Comparison of ENCODE assay signal across 25 cellular contexts in the genomic region with DNA sequence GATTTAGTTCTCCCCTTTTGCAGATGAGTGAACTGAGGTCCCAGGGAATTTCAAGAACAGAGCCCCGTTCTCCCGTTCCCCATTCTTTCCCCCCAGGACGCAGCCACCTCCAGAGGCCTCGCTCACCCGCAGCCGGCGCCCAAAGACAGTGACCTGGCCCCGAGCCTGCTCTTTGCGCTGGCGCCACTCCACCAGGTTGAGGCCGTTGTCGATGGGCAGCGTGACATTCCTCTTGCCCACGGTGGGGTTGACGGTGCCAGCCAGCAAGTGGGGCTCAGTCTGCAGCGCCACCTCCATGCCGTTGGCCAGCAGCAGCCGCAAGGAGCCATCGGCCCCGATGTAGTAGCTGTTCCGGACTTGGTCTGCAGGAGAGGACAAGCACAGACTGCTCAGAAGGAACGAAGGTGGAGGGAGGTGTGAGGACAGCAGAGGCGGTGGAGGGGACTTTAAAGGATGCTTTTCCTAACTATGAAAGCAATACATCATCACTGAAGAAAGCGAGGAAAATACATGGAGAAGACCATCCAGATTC.
"Had no signal": no experiment of that assay in that cellular context is flagged by ENCODE, and none has a peak within 500 bp of the region (broad histone marks: within the 10 kb centered on the region; RNA-seq: fewer than 3 reads in every experiment).

No MANE protein-coding gene starts in this region.

- H2AFZ ChIP-seq: parathyroid adenoma had no signal

- H3K9me3 Mint-ChIP-seq: naive B cell; natural killer cell treated with Interleukin-12 subunit alpha and Interleukin-12 subunit beta and Interleukin-15 and Interleukin-18, amount 100 ng/mL, for 72 hours; stimulated activated effector memory CD8-positive, alpha-beta T cell treated with anti-CD3 and anti-CD28 coated beads, Interleukin-12 subunit alpha, Interleukin-12 subunit beta, amount 100 ng/mL, for 72 hours; stimulated activated naive B cell treated with anti-CD40 and anti-IgM and Interleukin-4, amounts not matched to agents 10 μg/mL and 1 μg/mL and 100 μg/mL, for 72 hours; stimulated activated naive CD8-positive, alpha-beta T cell treated with anti-CD3 and anti-CD28 coated beads, Interleukin-15, Interleukin-2, amounts not matched to agents 100 ng/mL and 50 ng/mL, for 24 hours had no signal

- H3K36me3 Mint-ChIP-seq: naive B cell; naive thymus-derived CD8-positive, alpha-beta T cell; natural killer cell treated with Interleukin-12 subunit alpha and Interleukin-12 subunit beta and Interleukin-15 and Interleukin-18, amount 100 ng/mL, for 72 hours; stimulated activated effector memory CD8-positive, alpha-beta T cell treated with anti-CD3 and anti-CD28 coated beads, Interleukin-12 subunit alpha, Interleukin-12 subunit beta, amount 100 ng/mL, for 72 hours; stimulated activated naive B cell treated with anti-CD40 and anti-IgM and Interleukin-4, amounts not matched to agents 10 μg/mL and 1 μg/mL and 100 μg/mL, for 72 hours had no signal

- H3K4me3 Mint-ChIP-seq: naive B cell; naive thymus-derived CD8-positive, alpha-beta T cell; natural killer cell treated with Interleukin-12 subunit alpha and Interleukin-12 subunit beta and Interleukin-15 and Interleukin-18, amount 100 ng/mL, for 72 hours; stimulated activated effector memory CD8-positive, alpha-beta T cell treated with anti-CD3 and anti-CD28 coated beads, Interleukin-12 subunit alpha, Interleukin-12 subunit beta, amount 100 ng/mL, for 72 hours; stimulated activated naive B cell treated with anti-CD40 and anti-IgM and Interleukin-4, amounts not matched to agents 10 μg/mL and 1 μg/mL and 100 μg/mL, for 72 hours; stimulated activated naive CD8-positive, alpha-beta T cell treated with anti-CD3 and anti-CD28 coated beads, Interleukin-15, Interleukin-2, amounts not matched to agents 100 ng/mL and 50 ng/mL, for 24 hours had no signal

- H3K9me3 ChIP-seq: ovary, prostate gland, stomach, thoracic aorta, thyroid gland, tibial nerve, upper lobe of left lung had no signal

- H3K36me3 ChIP-seq: ovary, prostate gland, thyroid gland, upper lobe of left lung had no signal

- H3K79me2 ChIP-seq: parathyroid adenoma had no signal

- H3K27me3 ChIP-seq: ovary, stomach, thyroid gland, tibial nerve, upper lobe of left lung had no signal

- FAIRE-seq: small intestine, urothelium cell line had no signal

- DNase-seq: naive B cell; naive thymus-derived CD8-positive, alpha-beta T cell; occipital lobe; ovary; right cardiac atrium; small intestine; stimulated activated CD4-positive, alpha-beta T cell treated with anti-CD3 and anti-CD28 coated beads, Interleukin-15, amount 100 ng/mL, for 24 hours; stimulated activated CD4-positive, alpha-beta T cell treated with anti-CD3 and anti-CD28 coated beads, Interleukin-2, amount 100 ng/mL, for 24 hours; stimulated activated CD4-positive, alpha-beta T cell treated with anti-CD3 and anti-CD28 coated beads, Interleukin-2, amount 100 ng/mL, for 48 hours; stimulated activated CD4-positive, alpha-beta T cell treated with anti-CD3 and anti-CD28 coated beads, Interleukin-4, amount 100 ng/mL, for 24 hours; stimulated activated naive B cell treated with anti-CD40 and anti-IgM and Interleukin-4, amounts not matched to agents 10 μg/mL and 1 μg/mL and 100 μg/mL, for 72 hours; stimulated activated naive CD4-positive, alpha-beta T cell treated with Interleukin-2 at 50 U/mL for 16 hours; stomach; thyroid gland; trophoblast cell had no signal

- H3K27me3 Mint-ChIP-seq: naive B cell; naive thymus-derived CD8-positive, alpha-beta T cell; natural killer cell treated with Interleukin-12 subunit alpha and Interleukin-12 subunit beta and Interleukin-15 and Interleukin-18, amount 100 ng/mL, for 72 hours; stimulated activated naive CD8-positive, alpha-beta T cell treated with anti-CD3 and anti-CD28 coated beads, Interleukin-15, Interleukin-2, amounts not matched to agents 100 ng/mL and 50 ng/mL, for 24 hours had no signal

- H3K27ac Mint-ChIP-seq: naive B cell; naive thymus-derived CD8-positive, alpha-beta T cell; natural killer cell treated with Interleukin-12 subunit alpha and Interleukin-12 subunit beta and Interleukin-15 and Interleukin-18, amount 100 ng/mL, for 72 hours; stimulated activated effector memory CD8-positive, alpha-beta T cell treated with anti-CD3 and anti-CD28 coated beads, Interleukin-12 subunit alpha, Interleukin-12 subunit beta, amount 100 ng/mL, for 72 hours; stimulated activated naive B cell treated with anti-CD40 and anti-IgM and Interleukin-4, amounts not matched to agents 10 μg/mL and 1 μg/mL and 100 μg/mL, for 72 hours; stimulated activated naive CD8-positive, alpha-beta T cell treated with anti-CD3 and anti-CD28 coated beads, Interleukin-15, Interleukin-2, amounts not matched to agents 100 ng/mL and 50 ng/mL, for 24 hours had no signal

- H3K9ac ChIP-seq: parathyroid adenoma had no signal

- H3K4me3 ChIP-seq: ovary, prostate gland, stomach, thoracic aorta, thyroid gland, tibial nerve, upper lobe of left lung had no signal

- H3K4me1 ChIP-seq: parathyroid adenoma, prostate gland, stomach, thyroid gland, tibial nerve, upper lobe of left lung had no signal

- H3K4me1 Mint-ChIP-seq: naive B cell; naive thymus-derived CD8-positive, alpha-beta T cell; stimulated activated effector memory CD8-positive, alpha-beta T cell treated with anti-CD3 and anti-CD28 coated beads, Interleukin-12 subunit alpha, Interleukin-12 subunit beta, amount 100 ng/mL, for 72 hours; stimulated activated naive B cell treated with anti-CD40 and anti-IgM and Interleukin-4, amounts not matched to agents 10 μg/mL and 1 μg/mL and 100 μg/mL, for 72 hours had no signal

- H3K27ac ChIP-seq: ovary, parathyroid adenoma, prostate gland, stomach, thoracic aorta, thyroid gland, tibial nerve, upper lobe of left lung had no signal

- ATAC-seq: naive thymus-derived CD8-positive, alpha-beta T cell; right cardiac atrium; sciatic nerve; stimulated activated effector memory CD8-positive, alpha-beta T cell treated with anti-CD3 and anti-CD28 coated beads, Interleukin-12 subunit alpha, Interleukin-12 subunit beta, amount 100 ng/mL, for 72 hours; stimulated activated naive B cell treated with anti-CD40 and anti-IgM and Interleukin-4, amounts not matched to agents 10 μg/mL and 1 μg/mL and 100 μg/mL, for 72 hours had no signal
